Comparison of ENCODE assay signal across 18 cellular contexts in genomic region chr4:150501019-150501727, GRCh38.
DNase-seq lines count a peak whose midpoint lies in the region; ATAC-seq, FAIRE-seq and TF ChIP-seq lines count a peak whose summit lies in the region.
"Had no signal": no experiment of that assay in that cellular context is flagged by ENCODE, and none has a peak within 500 bp of the region (broad histone marks: within the 10 kb centered on the region; RNA-seq: fewer than 3 reads in every experiment).

No MANE protein-coding gene starts in this region.

- no peak for FAIRE-seq in kidney (lab: Jason Lieb, UNC)
- FAIRE-seq: A204.1 had no signal

- no peak overlapping the region for H3K27ac ChIP-seq in breast epithelium
- H3K27ac ChIP-seq in upper lobe of right lung, result no peak overlapping the region
- H3K27ac ChIP-seq in colonic mucosa, result no peak overlapping the region
- no peak overlapping the region for H3K27ac ChIP-seq in kidney (ENCODE audit: low read depth in 2 of 2, low read length in 2 of 2)
- H3K27ac ChIP-seq: KMS-11 had no signal

- POLR2A ChIA-PET in MCF 10A (lab: Yijun Ruan, JAX), result interaction anchor here (0.5 kb wide), 1 partner anchor 324 kb away, joined by 3 read pairs; no protein-coding TSS in a partner anchor

- H3K27ac Mint-ChIP-seq in MCF 10A (ENCODE audit: low read depth, unreplicated experiment) (no peak overlapping the region), T-helper 17 cell (no peak overlapping the region)
- H3K27ac Mint-ChIP-seq: activated CD4-positive, alpha-beta T cell treated with anti-CD3 and anti-CD28 coated beads, Interleukin-2, amount 10 ng/mL, durations not matched to agents 24 days and 14 days; stimulated activated memory B cell treated with anti-CD40 and anti-IgM and Interleukin-4, amounts not matched to agents 10 μg/mL and 1 μg/mL and 100 μg/mL, for 72 hours had no signal

- H3K36me3 Mint-ChIP-seq in MCF 10A (ENCODE audit: insufficient read depth, unreplicated experiment) (peaks cover 18% of the 10 kb centered on the region), T-helper 17 cell (ENCODE audit: low read depth) (peaks cover 2% of the 10 kb centered on the region)

- no peaks in the 10 kb centered on the region for H3K4me1 ChIP-seq in breast epithelium
- no peaks in the 10 kb centered on the region for H3K4me1 ChIP-seq in upper lobe of right lung
- no peaks in the 10 kb centered on the region for H3K4me1 ChIP-seq in colonic mucosa
- H3K4me1 ChIP-seq in kidney (ENCODE audit: control insufficient read depth in 1 of 2, insufficient read depth in 1 of 2, low read depth in 1 of 2, low read length in 2 of 2), result no peaks in the 10 kb centered on the region

- intact Hi-C loops in MCF 10A (cut with micrococcal nuclease), result no loop called here
- intact Hi-C loops in breast epithelium (cut with DNase I; ENCODE audit: low total_unique reads), result loop anchor here (5.0 kb wide), 1 partner anchor 149 kb away; no protein-coding TSS in a partner anchor
- intact Hi-C loops in upper lobe of right lung (cut with DNase I), result no loop called here
- intact Hi-C loops in colonic mucosa (cut with DNase I), result no loop called here
- intact Hi-C loops in kidney (cut with DNase I), result no loop called here

- H3K36me3 ChIP-seq in breast epithelium (no peaks in the 10 kb centered on the region), upper lobe of right lung (no peaks in the 10 kb centered on the region), colonic mucosa (no peaks in the 10 kb centered on the region), kidney (ENCODE audit: control insufficient read depth in 1 of 2, insufficient read depth in 2 of 2, low read length in 2 of 2) (no peaks in the 10 kb centered on the region)

- CTCF ChIA-PET in MCF 10A (lab: Yijun Ruan, JAX), result interaction anchor here (0.8 kb wide), 1 partner anchor 8 kb away, joined by 3 read pairs; no protein-coding TSS in a partner anchor

- H3K27me3 ChIP-seq in breast epithelium (no peaks in the 10 kb centered on the region), upper lobe of right lung (no peaks in the 10 kb centered on the region), colonic mucosa (no peaks in the 10 kb centered on the region)

- peaks cover 9% of the 10 kb centered on the region for H3K4me1 Mint-ChIP-seq in MCF 10A (ENCODE audit: insufficient read depth, unreplicated experiment)
- H3K4me1 Mint-ChIP-seq in T-helper 17 cell, result peaks cover 2% of the 10 kb centered on the region
- H3K4me1 Mint-ChIP-seq: activated CD4-positive, alpha-beta T cell treated with anti-CD3 and anti-CD28 coated beads, Interleukin-2, amount 10 ng/mL, durations not matched to agents 24 days and 14 days had no signal

- H3K9me3 Mint-ChIP-seq in MCF 10A (ENCODE audit: unreplicated experiment), result peaks cover 8% of the 10 kb centered on the region

- peak; percentile 27 for ATAC-seq in upper lobe of right lung
- ATAC-seq in T-helper 17 cell, result no peak
- ATAC-seq: naive thymus-derived CD8-positive, alpha-beta T cell; SK-N-SH treated with all-trans-retinoic acid at 6 μM for 48 hours; stimulated activated memory B cell treated with anti-CD40 and anti-IgM and Interleukin-4, amounts not matched to agents 10 μg/mL and 1 μg/mL and 100 μg/mL, for 72 hours had no signal

- peak; percentile 89 for DNase-seq in MCF 10A (ENCODE audit: unreplicated experiment)
- no peak for DNase-seq in breast epithelium (ENCODE audit: low spot score in 2 of 2)
- peak; percentile 73 for DNase-seq in SIG-M5 treated with dmso at 0.1 percent for 504 hours (lab: John Stamatoyannopoulos, UW; ENCODE audit: unreplicated experiment)
- peak; percentile 57 for DNase-seq in fibroblast of the conjunctiva (ENCODE audit: low read depth)
- DNase-seq in upper lobe of right lung, result no peak
- DNase-seq in T-helper 17 cell, result no peak
- no peak for DNase-seq in colonic mucosa
- no peak for DNase-seq in kidney
- DNase-seq: activated CD4-positive, alpha-beta T cell treated with anti-CD3 and anti-CD28 coated beads, Interleukin-2, amount 10 ng/mL, durations not matched to agents 24 days and 14 days; activated naive CD4-positive, alpha-beta T cell treated with anti-CD3 and anti-CD28 coated beads, Interleukin-2, amount 50 U/mL, for 16 hours; DND-41; effector CD8-positive, alpha-beta T cell; naive thymus-derived CD8-positive, alpha-beta T cell; NCI-H2171 had no signal

- TF ChIP-seq POLR2A in breast epithelium (IDR thresholded peaks at IDR 0.05), result no peak

- no TSS peak for BruUV-seq in MCF 10A (replicated peaks; lab: Mats Ljungman, UMichigan)

- H3K9me3 ChIP-seq in breast epithelium (no peaks in the 10 kb centered on the region), upper lobe of right lung (no peaks in the 10 kb centered on the region), T-helper 17 cell (ENCODE audit: control insufficient read depth, low read length, poor library complexity, severe bottlenecking) (no peaks in the 10 kb centered on the region), colonic mucosa (no peaks in the 10 kb centered on the region), kidney (ENCODE audit: control insufficient read depth in 1 of 2, low read length in 2 of 2) (no peaks in the 10 kb centered on the region)

- H3K27me3 Mint-ChIP-seq in MCF 10A (ENCODE audit: insufficient read depth, unreplicated experiment) (no peaks in the 10 kb centered on the region), T-helper 17 cell (no peaks in the 10 kb centered on the region)
- H3K27me3 Mint-ChIP-seq: activated CD4-positive, alpha-beta T cell treated with anti-CD3 and anti-CD28 coated beads, Interleukin-2, amount 10 ng/mL, durations not matched to agents 24 days and 14 days; naive thymus-derived CD8-positive, alpha-beta T cell; stimulated activated memory B cell treated with anti-CD40 and anti-IgM and Interleukin-4, amounts not matched to agents 10 μg/mL and 1 μg/mL and 100 μg/mL, for 72 hours had no signal

- TF ChIP-seq CTCF in MCF 10A (IDR thresholded peaks at IDR 0.05; ENCODE audit: unreplicated experiment) (no peak), breast epithelium (IDR thresholded peaks at IDR 0.05) (no peak), upper lobe of right lung (IDR thresholded peaks at IDR 0.05) (no peak), colonic mucosa (IDR thresholded peaks at IDR 0.05) (no peak), kidney (IDR thresholded peaks at IDR 0.05; ENCODE audit: borderline replicate concordance, extremely low read depth, insufficient read depth) (no peak)

- H3K4me3 ChIP-seq in breast epithelium (no peak overlapping the region), upper lobe of right lung (no peak overlapping the region), colonic mucosa (no peak overlapping the region), kidney (ENCODE audit: low read length in 2 of 2) (no peak overlapping the region)

- H3K4me3 Mint-ChIP-seq in MCF 10A (ENCODE audit: unreplicated experiment) (no peak overlapping the region), T-helper 17 cell (no peak overlapping the region)
- H3K4me3 Mint-ChIP-seq: activated CD4-positive, alpha-beta T cell treated with anti-CD3 and anti-CD28 coated beads, Interleukin-2, amount 10 ng/mL, durations not matched to agents 24 days and 14 days; naive thymus-derived CD8-positive, alpha-beta T cell; stimulated activated memory B cell treated with anti-CD40 and anti-IgM and Interleukin-4, amounts not matched to agents 10 μg/mL and 1 μg/mL and 100 μg/mL, for 72 hours had no signal

- H3K9ac ChIP-seq in colonic mucosa (ENCODE audit: low read depth in 2 of 2, low read length in 2 of 2) (no peak overlapping the region), kidney (ENCODE audit: low read length in 2 of 2) (no peak overlapping the region)
- H3K9ac ChIP-seq: KMS-11 had no signal

Comparison
In these comparisons a context has a peak if more than half of its experiments do, and no peak if none do; other contexts are left out.
1. DNase-seq: peak in MCF 10A (single experiment), SIG-M5 treated with dmso at 0.1 percent for 504 hours (single experiment) and fibroblast of the conjunctiva (single experiment); none in breast epithelium (0 of 2), upper lobe of right lung (single experiment), T-helper 17 cell (0 of 3), colonic mucosa (single experiment) and kidney (single experiment).